33 cellular contexts compared by ENCODE assay signal in genomic region chr4:79403356-79403755, GRCh38. TPM values are rescaled to one million over a fixed set of nuclear protein-coding genes. Genes with fewer than 3 reads are reported as not detected.
"Had no signal": no experiment of that assay in that cellular context is flagged by ENCODE, and none has a peak within 500 bp of the region (broad histone marks: within the 10 kb centered on the region; RNA-seq: fewer than 3 reads in every experiment).

No MANE protein-coding gene starts in this region.

- H3K9me3 ChIP-seq: body of pancreas, esophagus muscularis mucosa, gastrocnemius medialis had no signal

- H3K4me3 ChIP-seq: body of pancreas, esophagus muscularis mucosa, gastrocnemius medialis, heart left ventricle had no signal

- H3K36me3 ChIP-seq: esophagus muscularis mucosa, gastrocnemius medialis, heart left ventricle had no signal

- FAIRE-seq: colon had no signal

- H3K27ac ChIP-seq: body of pancreas, esophagus muscularis mucosa, foreskin keratinocyte, gastrocnemius medialis, heart left ventricle had no signal

- DNase-seq: activated CD4-positive, alpha-beta memory T cell treated with anti-CD3 and anti-CD28 coated beads, Interleukin-2, amount 10 ng/mL, durations not matched to agents 7 days and 5 days; activated CD4-positive, alpha-beta T cell treated with anti-CD3 and anti-CD28 coated beads for 1 hour; activated CD4-positive, alpha-beta T cell treated with anti-CD3 and anti-CD28 coated beads for 4 hours; activated CD4-positive, alpha-beta T cell treated with anti-CD3 and anti-CD28 coated beads, Interleukin-2, amount 10 ng/mL, durations not matched to agents 7 days and 5 days; activated CD4-positive, alpha-beta T cell treated with anti-CD3 and anti-CD28 coated beads, Interleukin-2, amount 50 U/mL, for 4 hours; activated CD8-positive, alpha-beta memory T cell treated with anti-CD3 and anti-CD28 coated beads, Interleukin-2, amount 50 U/mL, for 48 hours; activated effector memory CD4-positive, alpha-beta T cell treated with Interleukin-2 at 50 U/mL for 16 hours; activated gamma-delta T cell treated with Interleukin-2 at 50 U/mL for 16 hours; activated naive CD4-positive, alpha-beta T cell treated with anti-CD3 and anti-CD28 coated beads, Interleukin-2, amount 50 U/mL, for 16 hours; activated naive CD4-positive, alpha-beta T cell treated with Interleukin-2 at 50 U/mL for 16 hours; activated T-cell treated with anti-CD3 and anti-CD28 coated beads for 4 hours; activated T-cell treated with anti-CD3 and anti-CD28 coated beads, Interleukin-2, amount 50 U/mL, for 24 hours; activated T-cell treated with anti-CD3 and anti-CD28 coated beads, Interleukin-2, amount 50 U/mL, for 72 hours; amniotic stem cell; anterior cingulate cortex; body of pancreas; caudate nucleus; cortex of kidney; dermis blood vessel endothelial cell; effector CD4-positive, alpha-beta T cell; effector memory CD8-positive, alpha-beta T cell; erythroblast; foreskin keratinocyte; gastrocnemius medialis; glutamatergic neuron; heart left ventricle; T-helper 2 cell had no signal

- H3K27me3 ChIP-seq: body of pancreas, esophagus muscularis mucosa, gastrocnemius medialis, heart left ventricle had no signal

- H3K4me1 ChIP-seq: body of pancreas, foreskin keratinocyte, gastrocnemius medialis, heart left ventricle had no signal

- ATAC-seq: activated T-cell treated with anti-CD3 and anti-CD28 coated beads, Interleukin-2, amount 50 U/mL, for 72 hours; activated T-helper 17 cell treated with anti-CD3 and anti-CD28 coated beads, Interleukin-2, amount 50 U/mL, for 72 hours; body of pancreas; effector memory CD8-positive, alpha-beta T cell; foreskin keratinocyte; gastrocnemius medialis; heart left ventricle had no signal

RNA-seq across cellular contexts. Expression of gene GK2, which starts 4.7 kb away (rescaled TPM):
- total RNA-seq: activated CD4-positive, alpha-beta memory T cell treated with anti-CD3 and anti-CD28 coated beads, Interleukin-2, amount 10 ng/mL, durations not matched to agents 7 days and 5 days; activated CD4-positive, alpha-beta T cell treated with anti-CD3 and anti-CD28 coated beads, Interleukin-2, amount 10 ng/mL, durations not matched to agents 7 days and 5 days; activated T-cell treated with anti-CD3 and anti-CD28 coated beads, Interleukin-2, amount 50 U/mL, for 72 hours; activated T-helper 17 cell treated with anti-CD3 and anti-CD28 coated beads, Interleukin-2, amount 50 U/mL, for 72 hours; body of pancreas; chondrocyte; dermis blood vessel endothelial cell; esophagus muscularis mucosa; foreskin keratinocyte; gastrocnemius medialis; heart left ventricle; T-helper 1 cell treated with Interleukin-12 subunit alpha and Interleukin-12 subunit beta and Interleukin-4 antibody, amounts not matched to agents 30 ng/mL and 1 ng/mL, for 36 hours had no signal
- polyA plus RNA-seq: adipose tissue, foreskin keratinocyte, heart left ventricle had no signal
